In genomic region chr10:3889961-3890522, GRCh38 we compare ENCODE assay signal across 12 cellular contexts.
DNase-seq lines count a peak whose midpoint lies in the region; ATAC-seq and TF ChIP-seq lines count a peak whose summit lies in the region.
"Had no signal": no experiment of that assay in that cellular context is flagged by ENCODE, and none has a peak within 500 bp of the region (broad histone marks: within the 10 kb centered on the region; RNA-seq: fewer than 3 reads in every experiment).

No MANE protein-coding gene starts in this region.

- in situ Hi-C loops in ACHN (cut with HindIII; ENCODE audit: low pct_ligation_motif_present, low pct_unique_long_range_greater_than_20kb, low sequenced_read_pairs), result no loop called here
- in situ Hi-C loops in mammary epithelial cell (cut with MboI; ENCODE audit: low sequenced_read_pairs in 2 of 2), result no loop called here

- no peak for TF ChIP-seq CTCF in mammary epithelial cell (conservative IDR thresholded peaks at IDR 0.05 in 1 of 2, IDR thresholded peaks at IDR 0.05 in 1 of 2; ENCODE audit: extremely low read depth in 1 of 2, insufficient read depth in 1 of 2, low read depth in 1 of 2, low read length in 2 of 2)

- H3K9ac ChIP-seq in mammary epithelial cell (ENCODE audit: insufficient read depth, low read length), result no peak overlapping the region
- H3K9ac ChIP-seq in Karpas-422 (ENCODE audit: low read length), result no peak overlapping the region
- H3K9ac ChIP-seq: BLaER1 treated with 17β-estradiol and CSF1 and Interleukin-3, amounts not matched to agents 10 nM and 100 nM had no signal

- H3K36me3 ChIP-seq in mammary epithelial cell (ENCODE audit: insufficient read depth, low read length) (no peaks in the 10 kb centered on the region), Karpas-422 (ENCODE audit: insufficient read depth, low read length) (no peaks in the 10 kb centered on the region)
- H3K36me3 ChIP-seq: ascending aorta; BLaER1 treated with 17β-estradiol and CSF1 and Interleukin-3, amounts not matched to agents 10 nM and 100 nM had no signal

- DNase-seq in ACHN (peak; percentile 85), HT-29 (ENCODE audit: low spot score) (peak; percentile 63), mammary epithelial cell (peak; percentile 83), left kidney (ENCODE audit: low read depth, low spot score) (peak; percentile 48), Karpas-422 (no peak), NCI-H69 (lab: John Stamatoyannopoulos, UW) (no peak)
- DNase-seq in activated CD4-positive, CD25-positive, alpha-beta regulatory T cell (lab: John Stamatoyannopoulos, UW), result no peak
- DNase-seq: activated CD4-positive, alpha-beta T cell treated with anti-CD3 and anti-CD28 coated beads, Interleukin-2, amount 50 U/mL, for 4 hours; NCI-H1694 had no signal

- no peaks in the 10 kb centered on the region for H3K79me2 ChIP-seq in mammary epithelial cell (ENCODE audit: insufficient read depth, low read length)
- H3K79me2 ChIP-seq in Karpas-422 (ENCODE audit: low read length), result no peaks in the 10 kb centered on the region

- H3K27me3 ChIP-seq in mammary epithelial cell (ENCODE audit: insufficient read depth, low read length) (no peaks in the 10 kb centered on the region), Karpas-422 (ENCODE audit: low read length) (no peaks in the 10 kb centered on the region)
- H3K27me3 ChIP-seq: ascending aorta; BLaER1 treated with 17β-estradiol and CSF1 and Interleukin-3, amounts not matched to agents 10 nM and 100 nM had no signal

- H2AFZ ChIP-seq in mammary epithelial cell (ENCODE audit: low read depth, low read length) (peak overlapping the region; percentile 33), Karpas-422 (ENCODE audit: low read length) (no peak overlapping the region)

- H3K9me2 ChIP-seq in Karpas-422 (replicated peaks; ENCODE audit: insufficient read depth, low read length), result no peaks in the 10 kb centered on the region

- no peaks in the 10 kb centered on the region for H3K9me3 ChIP-seq in mammary epithelial cell (replicated peaks; ENCODE audit: insufficient read depth, low read length)
- no peaks in the 10 kb centered on the region for H3K9me3 ChIP-seq in Karpas-422 (ENCODE audit: low read length)
- H3K9me3 ChIP-seq: ascending aorta; BLaER1 treated with 17β-estradiol and CSF1 and Interleukin-3, amounts not matched to agents 10 nM and 100 nM had no signal

- H3K4me3 ChIP-seq in mammary epithelial cell (replicated peaks in 1 of 3; ENCODE audit: insufficient read depth in 1 of 3, low read depth in 2 of 3, low read length in 3 of 3) (no peak overlapping the region), Karpas-422 (ENCODE audit: low read length) (no peak overlapping the region)
- H3K4me3 ChIP-seq: ascending aorta; BLaER1 treated with 17β-estradiol and CSF1 and Interleukin-3, amounts not matched to agents 10 nM and 100 nM had no signal

- no peak overlapping the region for H3K4me2 ChIP-seq in mammary epithelial cell (ENCODE audit: insufficient read depth, low read depth, low read length)
- no peak overlapping the region for H3K4me2 ChIP-seq in Karpas-422 (ENCODE audit: low read depth, low read length, poor library complexity, severe bottlenecking)
- H3K4me2 ChIP-seq: BLaER1 treated with 17β-estradiol and CSF1 and Interleukin-3, amounts not matched to agents 10 nM and 100 nM had no signal

- H3K27ac ChIP-seq in mammary epithelial cell (ENCODE audit: insufficient read depth, low read depth, low read length) (peak overlapping the region; percentile 96), Karpas-422 (ENCODE audit: low read length) (no peak overlapping the region)
- H3K27ac ChIP-seq: BLaER1 treated with 17β-estradiol and CSF1 and Interleukin-3, amounts not matched to agents 10 nM and 100 nM had no signal

- H3K4me1 ChIP-seq in mammary epithelial cell (ENCODE audit: insufficient read depth, low read length), result peaks cover 52% of the 10 kb centered on the region
- H3K4me1 ChIP-seq in Karpas-422 (ENCODE audit: low read length), result no peaks in the 10 kb centered on the region

- 34% methylated on average over 4 of the region's 4 CpGs for WGBS in mammary epithelial cell (ENCODE audit: low coverage, missing lambda C conversion rate)

- dilution Hi-C loops in mammary epithelial cell (cut with HindIII; ENCODE audit: low sequenced_read_pairs), result loop anchor here (5.0 kb wide), 2 partner anchors 38 to 52 kb away; no protein-coding TSS in a partner anchor

- H4K20me1 ChIP-seq in mammary epithelial cell (ENCODE audit: insufficient read depth, low read length) (no peaks in the 10 kb centered on the region), Karpas-422 (ENCODE audit: insufficient read depth, low read depth, low read length) (no peaks in the 10 kb centered on the region)
- H4K20me1 ChIP-seq: BLaER1 treated with 17β-estradiol and CSF1 and Interleukin-3, amounts not matched to agents 10 nM and 100 nM had no signal

- intact Hi-C loops in mammary epithelial cell (cut with micrococcal nuclease), result no loop called here

- CTCF ChIA-PET in mammary epithelial cell (lab: Charles Lee; ENCODE audit: low non-redundant PET), result no interaction called here

- BruUV-seq in mammary epithelial cell (replicated peaks; lab: Mats Ljungman, UMichigan), result no TSS peak

- ATAC-seq in GM19467 (IDR thresholded peaks at IDR 0.05; ENCODE audit: unreplicated experiment), result no peak

Comparison
In these comparisons a context has a peak if more than half of its experiments do, and no peak if none do; other contexts are left out.
1. DNase-seq: peak in ACHN (single experiment), HT-29 (single experiment), mammary epithelial cell (single experiment) and left kidney (single experiment); none in Karpas-422 (single experiment), NCI-H69 (single experiment) and activated CD4-positive, CD25-positive, alpha-beta regulatory T cell (0 of 4).